8 cellular contexts compared by ENCODE assay signal in the genomic region with DNA sequence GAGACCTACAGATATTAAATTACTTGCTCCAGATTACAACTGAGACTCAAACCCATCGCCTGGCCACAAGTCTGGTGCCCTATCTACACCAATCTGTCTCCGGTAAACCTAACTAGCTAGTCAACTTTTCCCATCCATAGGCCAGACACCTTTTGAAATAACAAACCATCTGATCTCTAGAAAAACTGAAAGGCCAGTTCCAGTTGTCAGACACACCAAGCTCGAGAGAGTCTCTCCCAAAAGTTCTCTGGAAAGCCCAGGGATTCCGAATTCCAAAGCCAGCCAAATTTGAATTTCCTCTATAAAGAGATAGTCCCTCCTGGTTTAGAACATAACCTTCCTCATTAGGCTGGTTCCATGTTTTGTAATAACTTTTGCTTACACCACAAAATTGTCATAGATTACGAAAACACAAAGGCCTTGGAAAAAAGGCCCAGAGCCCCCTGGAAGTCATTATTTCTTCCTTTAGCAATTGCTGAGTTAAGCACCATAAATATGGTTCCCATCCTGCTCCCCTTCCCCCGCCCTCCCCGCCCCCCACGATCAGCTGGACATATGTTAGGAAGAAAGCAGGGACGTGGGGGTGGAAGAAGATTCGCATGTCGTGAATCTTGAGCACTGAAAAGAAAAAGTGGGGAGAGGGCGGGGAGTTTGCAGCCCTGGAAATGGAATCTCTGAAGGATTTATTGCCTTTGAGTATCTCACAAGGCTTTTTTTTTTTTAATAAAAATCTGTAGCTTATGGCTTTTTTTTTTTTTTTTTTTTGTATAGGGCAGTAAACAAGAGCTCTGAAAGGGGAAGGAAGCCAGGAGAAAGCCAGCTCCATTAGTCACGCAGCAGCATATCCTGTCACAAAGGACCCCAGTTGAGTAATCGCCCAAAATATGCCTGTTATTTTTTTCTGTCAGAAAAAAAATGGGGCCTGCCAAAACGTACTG.
DNase-seq lines count a peak whose midpoint lies in the region; ATAC-seq and TF ChIP-seq lines count a peak whose summit lies in the region.

No MANE protein-coding gene starts in this region.

- H4K20me1 ChIP-seq in smooth muscle cell (ENCODE audit: low read depth), result no peaks in the 10 kb centered on the region

- no peak for ATAC-seq in HG02973 (IDR thresholded peaks at IDR 0.05; ENCODE audit: unreplicated experiment)

- TF ChIP-seq CTCF in Peyer's patch (IDR thresholded peaks at IDR 0.05) (no peak), adrenal gland (IDR thresholded peaks at IDR 0.05) (no peak), right atrium auricular region (IDR thresholded peaks at IDR 0.05) (no peak), smooth muscle cell (IDR thresholded peaks at IDR 0.05; ENCODE audit: borderline replicate concordance, insufficient read depth, poor library complexity, severe bottlenecking) (no peak)

- H3K9ac ChIP-seq in smooth muscle cell (ENCODE audit: low read depth), result peak overlapping the region; percentile 75

- H3K9me3 ChIP-seq in Peyer's patch (no peaks in the 10 kb centered on the region), adrenal gland (replicated peaks in 1 of 3) (no peaks in the 10 kb centered on the region), right atrium auricular region (no peaks in the 10 kb centered on the region), smooth muscle cell (replicated peaks; ENCODE audit: low read depth) (no peaks in the 10 kb centered on the region)

- no peak overlapping the region for H2AFZ ChIP-seq in smooth muscle cell (ENCODE audit: low read depth)

- TF ChIP-seq POLR2A in Peyer's patch (IDR thresholded peaks at IDR 0.05) (no peak), adrenal gland (IDR thresholded peaks at IDR 0.05) (no peak)

- 26 to 33% (median 30%) methylated on average over 15 of the region's 15 CpGs for WGBS in adrenal gland, 4 donors
- 25% methylated on average over 15 of the region's 15 CpGs for WGBS in smooth muscle cell (ENCODE audit: low lambda C conversion rate)

- peak overlapping the region; percentile 24; the same call in 1 of the 2 replicates for H3K4me3 ChIP-seq in GM08714 (ENCODE audit: low read length)
- H3K4me3 ChIP-seq in Peyer's patch, result no peak overlapping the region
- no peak overlapping the region for H3K4me3 ChIP-seq in adrenal gland
- no peak overlapping the region for H3K4me3 ChIP-seq in right atrium auricular region
- H3K4me3 ChIP-seq in smooth muscle cell, result peak overlapping the region; percentile 21

- DNase-seq in Peyer's patch (peak in 2 of 3 donors; percentile 70 to 80), adrenal gland (peak; percentile 69 to 89 (median 85)), right atrium auricular region (ENCODE audit: low spot score) (peak; percentile 79), smooth muscle cell (lab: John Stamatoyannopoulos, UW; ENCODE audit: unreplicated experiment) (no peak), putamen (ENCODE audit: low spot score) (no peak), NCI-H146 (lab: John Stamatoyannopoulos, UW) (no peak)

- H3F3A ChIP-seq in smooth muscle cell (ENCODE audit: low read depth), result peaks cover 39% of the 10 kb centered on the region

- H3K27ac ChIP-seq in Peyer's patch (peak overlapping the region; percentile 70 to 83 (median 76)), adrenal gland (peak overlapping the region; percentile 39 to 87 (median 69)), right atrium auricular region (peak overlapping the region; percentile 65 to 79), smooth muscle cell (ENCODE audit: low read depth) (peak overlapping the region; percentile 98)

- intact Hi-C loops in adrenal gland (cut with DNase I), result loop anchor here in 1 of 2 donors (5.0 kb wide), 1 partner anchor 105 kb away; no protein-coding TSS in a partner anchor

- H3K27me3 ChIP-seq in Peyer's patch (no peaks in the 10 kb centered on the region), adrenal gland (no peaks in the 10 kb centered on the region), right atrium auricular region (no peaks in the 10 kb centered on the region), smooth muscle cell (ENCODE audit: low read depth) (no peaks in the 10 kb centered on the region)

- H3K36me3 ChIP-seq in Peyer's patch (no peaks in the 10 kb centered on the region), adrenal gland (replicated peaks in 1 of 2) (no peaks in the 10 kb centered on the region), right atrium auricular region (no peaks in the 10 kb centered on the region), smooth muscle cell (ENCODE audit: low read depth) (no peaks in the 10 kb centered on the region)

- peaks cover 0 to 38% (median 32%) of the 10 kb centered on the region in 4 donors for H3K4me1 ChIP-seq in Peyer's patch
- peaks cover 24 to 73% of the 10 kb centered on the region in 2 donors for H3K4me1 ChIP-seq in adrenal gland (replicated peaks in 1 of 2)
- peaks cover 0 to 44% of the 10 kb centered on the region in 2 donors for H3K4me1 ChIP-seq in right atrium auricular region
- H3K4me1 ChIP-seq in smooth muscle cell (ENCODE audit: low read depth), result peaks cover 32% of the 10 kb centered on the region

- peak overlapping the region; percentile 75 for H3K4me2 ChIP-seq in smooth muscle cell

- H3K79me2 ChIP-seq in smooth muscle cell (ENCODE audit: low read depth), result no peaks in the 10 kb centered on the region

Comparison
In these comparisons a context has a peak if more than half of its experiments do, and no peak if none do; other contexts are left out.
1. H3K4me3 ChIP-seq: peak in GM08714 (single experiment) and smooth muscle cell (single experiment); none in Peyer's patch (0 of 4), adrenal gland (0 of 4) and right atrium auricular region (0 of 2).
2. DNase-seq: peak in Peyer's patch (2 of 3), adrenal gland (7 of 7) and right atrium auricular region (single experiment); none in smooth muscle cell (single experiment), putamen (single experiment) and NCI-H146 (single experiment).
3. Peak in every context shown above with its lines, with median percentiles within 50 percentile points of each other: H3K27ac ChIP-seq.